In the genomic region with DNA sequence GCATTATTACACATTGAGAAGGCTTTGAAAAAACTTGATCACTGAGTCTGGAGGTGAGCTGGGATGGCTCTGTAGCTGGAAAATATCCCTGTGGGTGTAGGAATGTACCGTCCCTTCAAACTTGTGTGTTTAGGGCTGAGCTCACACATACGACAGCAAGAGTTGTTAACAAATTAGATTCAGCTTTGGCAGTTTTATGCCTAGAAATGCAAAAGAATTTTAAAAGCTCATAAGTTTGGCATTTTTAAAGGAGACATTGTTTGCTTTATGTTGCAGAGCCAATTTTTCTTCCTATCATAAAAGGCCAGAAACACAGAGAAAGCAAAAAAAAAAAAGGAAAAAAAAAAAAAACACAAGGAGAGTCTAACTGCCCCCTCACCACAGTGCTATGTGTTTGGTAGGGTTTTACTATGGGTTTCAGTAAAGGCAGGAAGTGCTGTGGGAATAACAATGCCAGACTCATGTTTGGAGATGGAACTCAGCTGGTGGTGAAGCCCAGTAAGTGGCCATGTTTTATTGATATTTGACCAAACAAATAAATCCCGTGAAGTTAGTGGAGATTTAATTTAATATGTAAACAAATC, we compare ENCODE assay signal across 12 cellular contexts.
DNase-seq lines count a peak whose midpoint lies in the region; ATAC-seq and TF ChIP-seq lines count a peak whose summit lies in the region.
"Had no signal": no experiment of that assay in that cellular context is flagged by ENCODE, and none has a peak within 500 bp of the region (broad histone marks: within the 10 kb centered on the region; RNA-seq: fewer than 3 reads in every experiment).

No MANE protein-coding gene starts in this region.

- no peaks in the 10 kb centered on the region for H3K9me3 Mint-ChIP-seq in effector memory CD8-positive, alpha-beta T cell

- no peaks in the 10 kb centered on the region for H3K79me2 ChIP-seq in OCI-LY3 (ENCODE audit: low read length)
- no peaks in the 10 kb centered on the region for H3K79me2 ChIP-seq in smooth muscle cell (ENCODE audit: low read depth)

- H3K4me1 Mint-ChIP-seq in effector memory CD8-positive, alpha-beta T cell (ENCODE audit: low read depth in 2 of 2): peaks cover 39 to 41% of the 10 kb centered on the region in 2 donors

- H3K36me3 ChIP-seq in OCI-LY3 (replicated peaks; ENCODE audit: low read depth, low read length) (no peaks in the 10 kb centered on the region), smooth muscle cell (ENCODE audit: low read depth) (no peaks in the 10 kb centered on the region), aorta (ENCODE audit: control insufficient read depth in 1 of 2, insufficient read depth in 2 of 2, low read length in 1 of 2) (no peaks in the 10 kb centered on the region)

- H3K27ac ChIP-seq in OCI-LY3 (ENCODE audit: low read length): peak overlapping the region; percentile 87
- H3K27ac ChIP-seq in smooth muscle cell (ENCODE audit: low read depth): peak overlapping the region; percentile 43
- no peak overlapping the region for H3K27ac ChIP-seq in aorta (ENCODE audit: low read depth in 1 of 2, low read length in 2 of 2)
- H3K27ac ChIP-seq: 22Rv1 had no signal

- ATAC-seq in effector memory CD8-positive, alpha-beta T cell (replicated peaks): no peak
- ATAC-seq in aorta (ENCODE audit: low FRiP score): no peak
- no peak for ATAC-seq in GM18861 (IDR thresholded peaks at IDR 0.05; ENCODE audit: unreplicated experiment)
- ATAC-seq: Right ventricle myocardium inferior had no signal

- H3K4me3 Mint-ChIP-seq in effector memory CD8-positive, alpha-beta T cell: peak overlapping the region; percentile 83 to 91

- H3K9ac ChIP-seq in OCI-LY3 (ENCODE audit: low read length): peak overlapping the region; percentile 51; the same call in 1 of the 2 replicates
- H3K9ac ChIP-seq in smooth muscle cell (ENCODE audit: low read depth): no peak overlapping the region

- peak; percentile 6 for DNase-seq in NCI-H748 (lab: John Stamatoyannopoulos, UW; ENCODE audit: unreplicated experiment)
- no peak for DNase-seq in NCI-H748 treated with DMSO at 0.1 percent for 48 hours (lab: John Stamatoyannopoulos, UW)
- DNase-seq in effector memory CD8-positive, alpha-beta T cell: no peak
- DNase-seq in smooth muscle cell (lab: John Stamatoyannopoulos, UW; ENCODE audit: unreplicated experiment): no peak
- no peak for DNase-seq in aorta
- DNase-seq in NCI-H187 (lab: John Stamatoyannopoulos, UW): no peak
- DNase-seq: NCI-H146 had no signal

- WGBS in smooth muscle cell (ENCODE audit: low lambda C conversion rate): 21% methylated on average over 3 of the region's 3 CpGs
- 7 to 8% methylated on average over 3 of the region's 3 CpGs for WGBS in aorta, 2 donors

- intact Hi-C loops in aorta (cut with DNase I): no loop called here

- peaks cover 18% of the 10 kb centered on the region for H3F3A ChIP-seq in smooth muscle cell (ENCODE audit: low read depth)

- H3K9me3 ChIP-seq in OCI-LY3 (ENCODE audit: insufficient read depth, low read length) (no peaks in the 10 kb centered on the region), smooth muscle cell (replicated peaks; ENCODE audit: low read depth) (no peaks in the 10 kb centered on the region), aorta (ENCODE audit: control insufficient read depth, low read length) (no peaks in the 10 kb centered on the region)

- no peak overlapping the region for H2AFZ ChIP-seq in OCI-LY3 (ENCODE audit: low read depth, low read length)
- H2AFZ ChIP-seq in smooth muscle cell (ENCODE audit: low read depth): peak overlapping the region; percentile 48

- H3K4me3 ChIP-seq in OCI-LY3 (ENCODE audit: low read length): no peak overlapping the region; the same call in 1 of the 2 replicates
- no peak overlapping the region for H3K4me3 ChIP-seq in smooth muscle cell
- no peak overlapping the region for H3K4me3 ChIP-seq in aorta (ENCODE audit: low read length in 2 of 2)
- H3K4me3 ChIP-seq: skin epidermis had no signal

- H3K4me2 ChIP-seq in OCI-LY3 (ENCODE audit: low read length): peak overlapping the region; percentile 62
- H3K4me2 ChIP-seq in smooth muscle cell: peak overlapping the region; percentile 57

- no peaks in the 10 kb centered on the region for H4K20me1 ChIP-seq in OCI-LY3 (ENCODE audit: insufficient read depth, low read length)
- no peaks in the 10 kb centered on the region for H4K20me1 ChIP-seq in smooth muscle cell (ENCODE audit: low read depth)

- peaks cover 93% of the 10 kb centered on the region for H3K4me1 ChIP-seq in OCI-LY3 (ENCODE audit: low read length)
- H3K4me1 ChIP-seq in smooth muscle cell (ENCODE audit: low read depth): peaks cover 26% of the 10 kb centered on the region
- H3K4me1 ChIP-seq in aorta (ENCODE audit: control insufficient read depth in 1 of 2, insufficient read depth in 2 of 2, low read length in 2 of 2): peaks cover 0 to 12% of the 10 kb centered on the region in 2 donors

- H3K36me3 Mint-ChIP-seq in effector memory CD8-positive, alpha-beta T cell (ENCODE audit: insufficient read depth): peaks cover 81% of the 10 kb centered on the region

- peak overlapping the region; percentile 95 to 96 for H3K27ac Mint-ChIP-seq in effector memory CD8-positive, alpha-beta T cell

- no peak for TF ChIP-seq CTCF in OCI-LY3 (IDR thresholded peaks at IDR 0.05; ENCODE audit: low read depth, low read length)
- no peak for TF ChIP-seq CTCF in smooth muscle cell (IDR thresholded peaks at IDR 0.05; ENCODE audit: borderline replicate concordance, insufficient read depth, poor library complexity, severe bottlenecking)

- H3K27me3 Mint-ChIP-seq in effector memory CD8-positive, alpha-beta T cell: no peaks in the 10 kb centered on the region

- H3K27me3 ChIP-seq in OCI-LY3 (ENCODE audit: low read depth, low read length) (no peaks in the 10 kb centered on the region), smooth muscle cell (ENCODE audit: low read depth) (no peaks in the 10 kb centered on the region), aorta (ENCODE audit: control insufficient read depth in 1 of 2, insufficient read depth in 2 of 2, low read length in 1 of 2) (no peaks in the 10 kb centered on the region)

Comparison
In these comparisons a context has a peak if more than half of its experiments do, and no peak if none do; other contexts are left out.
1. H3K27ac ChIP-seq: peak in OCI-LY3 (single experiment) and smooth muscle cell (single experiment); none in aorta (0 of 2).